In genomic region chr7:73429622-73430505, GRCh38 we compare ENCODE assay signal across 1 cellular context.
TF ChIP-seq lines count a peak whose summit lies in the region.

No MANE protein-coding gene starts in this region.

TF ChIP-seq in GM23338, 12 proteins besides CTCF, POLR2A, EP300 and RAD21:
- TF ChIP-seq ZNF462 (CRISPR knock-in tag; IDR thresholded peaks at IDR 0.05) = no peak
- no peak for TF ChIP-seq CREB1 (CRISPR knock-in tag; IDR thresholded peaks at IDR 0.05; ENCODE audit: low read depth)
- TF ChIP-seq ZNF114 (CRISPR knock-in tag; IDR thresholded peaks at IDR 0.05) = no peak
- TF ChIP-seq ZNF331 (CRISPR knock-in tag; IDR thresholded peaks at IDR 0.05; ENCODE audit: low read depth) = no peak
- no peak for TF ChIP-seq JUNB (IDR thresholded peaks at IDR 0.05; ENCODE audit: unreplicated experiment)
- no peak for TF ChIP-seq ETS1 (IDR thresholded peaks at IDR 0.05)
- no peak for TF ChIP-seq POLR2AphosphoS5 (IDR thresholded peaks at IDR 0.05; ENCODE audit: low read depth)
- TF ChIP-seq EZH2phosphoT487 (IDR thresholded peaks at IDR 0.05; ENCODE audit: unreplicated experiment) = no peak
- no peak for TF ChIP-seq NANOG (IDR thresholded peaks at IDR 0.05; ENCODE audit: borderline replicate concordance)
- no peak for TF ChIP-seq EZH2 (IDR thresholded peaks at IDR 0.05; ENCODE audit: low read depth, unreplicated experiment)
- TF ChIP-seq REST (IDR thresholded peaks at IDR 0.05; ENCODE audit: unreplicated experiment) = no peak
- no peak for TF ChIP-seq STAT1 (IDR thresholded peaks at IDR 0.05; ENCODE audit: unreplicated experiment)
